ENCODE assay signal across 8 cellular contexts in the genomic region with DNA sequence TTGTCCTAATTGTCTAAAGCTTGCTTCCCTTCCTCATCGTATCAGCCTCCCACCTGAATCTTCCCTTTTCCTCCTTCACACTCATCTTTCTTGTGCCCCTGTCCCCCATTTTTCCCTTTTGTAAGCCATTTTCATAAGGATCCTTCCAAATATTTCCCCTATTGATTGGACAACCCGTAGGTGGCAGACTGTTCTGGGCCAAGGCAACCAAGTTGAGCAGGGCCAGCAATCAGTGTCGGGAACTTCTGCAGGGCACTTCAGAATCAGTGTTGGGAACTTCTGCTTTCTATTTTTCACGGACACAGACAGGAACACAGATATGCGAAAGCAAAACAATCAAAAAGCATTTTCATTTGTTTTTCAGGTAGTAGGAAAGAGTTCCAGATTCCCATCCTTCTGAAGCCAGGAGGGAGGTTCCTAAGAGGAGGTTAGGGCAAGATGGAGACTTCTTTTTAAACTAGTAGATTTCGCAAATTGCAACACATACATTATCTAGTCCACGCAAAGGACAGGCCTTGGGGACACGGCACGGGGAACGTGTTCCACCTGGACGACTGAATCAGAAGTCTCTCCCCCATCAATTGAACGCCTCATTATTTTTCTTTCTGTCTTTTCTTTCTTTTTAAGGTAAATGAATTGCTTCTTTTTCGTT. TPM values are rescaled to one million over a fixed set of nuclear protein-coding genes. Genes with fewer than 3 reads are reported as not detected.
A peak's percentile ranks its signal among the peaks of the same experiment; 100 is the strongest.
DNase-seq lines count a peak whose midpoint lies in the region; ATAC-seq and TF ChIP-seq lines count a peak whose summit lies in the region.

No MANE protein-coding gene starts in this region.

- H3K9me3 ChIP-seq in CD4-positive, alpha-beta T cell (ENCODE audit: control insufficient read depth, low read length): no peaks in the 10 kb centered on the region

- ATAC-seq in CD4-positive, alpha-beta T cell (ENCODE audit: poor library complexity): no peak
- no peak for ATAC-seq in stimulated activated naive CD8-positive, alpha-beta T cell treated with anti-CD3 and anti-CD28 coated beads, Interleukin-15, amount 100 ng/mL, for 72 hours
- ATAC-seq in GM21526 (IDR thresholded peaks at IDR 0.05; ENCODE audit: low FRiP score, unreplicated experiment): no peak

- TF ChIP-seq CTCF in CD4-positive, alpha-beta T cell (IDR thresholded peaks at IDR 0.05): no peak
- peak; percentile 70 for TF ChIP-seq CTCF in choroid plexus epithelial cell (conservative IDR thresholded peaks at IDR 0.05; ENCODE audit: low read depth, low read length)

- no peak overlapping the region for H3K27ac ChIP-seq in CD4-positive, alpha-beta T cell (ENCODE audit: low read depth, low read length)
- peak overlapping the region; percentile 76 for H3K27ac ChIP-seq in layer of hippocampus (ENCODE audit: low read depth, low read length)

- CTCF ChIA-PET in CD4-positive, alpha-beta T cell (lab: Charles Lee): no interaction called here

- POLR2A ChIA-PET in CD4-positive, alpha-beta T cell (lab: Charles Lee): interaction anchor here (0.7 to 2.1 kb wide), 5 partner anchors 8 to 216 kb away, joined by 3 to 6 read pairs (median 3); no protein-coding TSS in a partner anchor

- H3K36me3 Mint-ChIP-seq in CD4-positive, alpha-beta T cell (ENCODE audit: low read depth): peaks cover 7% of the 10 kb centered on the region

- peak overlapping the region; percentile 90 for H3K4me3 Mint-ChIP-seq in CD4-positive, alpha-beta T cell
- peak overlapping the region; percentile 94 to 95 for H3K4me3 Mint-ChIP-seq in stimulated activated naive CD8-positive, alpha-beta T cell treated with anti-CD3 and anti-CD28 coated beads, Interleukin-15, amount 100 ng/mL, for 72 hours

- intact Hi-C loops in CD4-positive, alpha-beta T cell (cut with DNase I, micrococcal nuclease): loop anchor here (5.0 to 10.0 kb wide), 2 partner anchors 41 to 364 kb away; no protein-coding TSS in a partner anchor

- H3K4me3 ChIP-seq in choroid plexus epithelial cell (ENCODE audit: low read depth, low read length): peak overlapping the region; percentile 81

- H3K27me3 ChIP-seq in CD4-positive, alpha-beta T cell (ENCODE audit: control insufficient read depth, insufficient read depth, low read length): no peaks in the 10 kb centered on the region
- no peaks in the 10 kb centered on the region for H3K27me3 ChIP-seq in layer of hippocampus (ENCODE audit: control insufficient read depth, insufficient read depth, low read length)

- H3K27me3 Mint-ChIP-seq in CD4-positive, alpha-beta T cell: no peaks in the 10 kb centered on the region
- H3K27me3 Mint-ChIP-seq in stimulated activated naive CD8-positive, alpha-beta T cell treated with anti-CD3 and anti-CD28 coated beads, Interleukin-15, amount 100 ng/mL, for 72 hours: peaks cover 6% of the 10 kb centered on the region

- no peak for DNase-seq in CD4-positive, alpha-beta T cell
- DNase-seq in H4 (ENCODE audit: low spot score) (peak; percentile 51), RKO (ENCODE audit: low spot score) (peak; percentile 73), choroid plexus epithelial cell (ENCODE audit: low read depth) (peak; percentile 76), OCI-M2 (lab: John Stamatoyannopoulos, UW; ENCODE audit: unreplicated experiment) (no peak)
- DNase-seq in stimulated activated naive CD8-positive, alpha-beta T cell treated with anti-CD3 and anti-CD28 coated beads, Interleukin-15, amount 100 ng/mL, for 72 hours: no peak

- peak overlapping the region; percentile 73 for H3K27ac Mint-ChIP-seq in CD4-positive, alpha-beta T cell
- peak overlapping the region in 1 of 2 donors; percentile 10 for H3K27ac Mint-ChIP-seq in stimulated activated naive CD8-positive, alpha-beta T cell treated with anti-CD3 and anti-CD28 coated beads, Interleukin-15, amount 100 ng/mL, for 72 hours

- peaks cover 66% of the 10 kb centered on the region for H3K4me1 Mint-ChIP-seq in CD4-positive, alpha-beta T cell (ENCODE audit: low read depth)
- H3K4me1 Mint-ChIP-seq in stimulated activated naive CD8-positive, alpha-beta T cell treated with anti-CD3 and anti-CD28 coated beads, Interleukin-15, amount 100 ng/mL, for 72 hours: peaks cover 37% of the 10 kb centered on the region

- H3K9me3 Mint-ChIP-seq in CD4-positive, alpha-beta T cell: no peaks in the 10 kb centered on the region
- no peaks in the 10 kb centered on the region for H3K9me3 Mint-ChIP-seq in stimulated activated naive CD8-positive, alpha-beta T cell treated with anti-CD3 and anti-CD28 coated beads, Interleukin-15, amount 100 ng/mL, for 72 hours

RNA-seq across cellular contexts. Expression of a gene that starts 0.7 kb away (rescaled TPM):
- total RNA-seq in CD4-positive, alpha-beta T cell: 1 to 10 TPM; 1.2 to 1.5 TPM
- total RNA-seq in H4 (2014; rRNA removed; shearing (Covaris generic)): 59.2 and 76.5 TPM in 2 replicates

Comparison
In these comparisons a context has a peak if more than half of its experiments do, and no peak if none do; other contexts are left out.
1. DNase-seq: peak in H4 (single experiment), RKO (single experiment) and choroid plexus epithelial cell (single experiment); none in CD4-positive, alpha-beta T cell (0 of 10), stimulated activated naive CD8-positive, alpha-beta T cell treated with anti-CD3 and anti-CD28 coated beads, Interleukin-15, amount 100 ng/mL, for 72 hours (0 of 2) and OCI-M2 (single experiment).
2. RNA of a gene that starts 0.7 kb away (total RNA-seq): 59.2 to 76.5 TPM in H4; 1.2 to 1.5 TPM in CD4-positive, alpha-beta T cell; every median in the first group is over 10 times any median in the second.